33 cellular contexts compared by ENCODE assay signal in genomic region chr11:90845799-90846198, GRCh38.
"Had no signal": no experiment of that assay in that cellular context is flagged by ENCODE, and none has a peak within 500 bp of the region (broad histone marks: within the 10 kb centered on the region; RNA-seq: fewer than 3 reads in every experiment).

No MANE protein-coding gene starts in this region.

- DNase-seq: Karpas-422, Kasumi-1, KG1, MG63, MM.1S, MV-4-11, NCI-H1092 treated with DMSO at 0.1 percent for 48 hours, NCI-H1105, NCI-H1105 treated with DMSO at 0.1 percent for 48 hours, NCI-H1417, NCI-H1417 treated with DMSO at 0.1 percent for 48 hours, NCI-H1436, NCI-H1436 treated with DMSO at 0.1 percent for 48 hours, NCI-H146, NCI-H1694, NCI-H1694 treated with DMSO at 0.1 percent for 48 hours, NCI-H187, NCI-H187 treated with DMSO at 0.1 percent for 48 hours, NCI-H1930, NCI-H2029, NCI-H2029 treated with DMSO at 0.1 percent for 48 hours, NCI-H2081, NCI-H2081 treated with DMSO at 0.1 percent for 48 hours, NCI-H2107, NCI-H2171, NCI-H2171 treated with DMSO at 0.1 percent for 48 hours, NCI-H2227 treated with DMSO at 0.1 percent for 48 hours, NCI-H226, NCI-H345, NCI-H446, NCI-H446 treated with DMSO at 0.1 percent for 48 hours, NCI-H510A, NCI-H510A treated with DMSO at 0.1 percent for 48 hours had no signal
